In genomic region chr19:49744946-49745381, GRCh38 we compare ENCODE assay signal across 24 cellular contexts. TPM values are rescaled to one million over a fixed set of nuclear protein-coding genes. Genes with fewer than 3 reads are reported as not detected.
"Had no signal": no experiment of that assay in that cellular context is flagged by ENCODE, and none has a peak within 500 bp of the region (broad histone marks: within the 10 kb centered on the region; RNA-seq: fewer than 3 reads in every experiment).

No MANE protein-coding gene starts in this region.

- H3K27me3 ChIP-seq: body of pancreas, foreskin keratinocyte, hepatocyte, left lung, right atrium auricular region, upper lobe of left lung had no signal

- H3K79me2 ChIP-seq: hepatocyte had no signal

- DNase-seq: activated CD4-positive, alpha-beta T cell treated with anti-CD3 and anti-CD28 coated beads, Interleukin-2, amount 10 ng/mL, durations not matched to agents 24 days and 14 days; activated CD8-positive, alpha-beta T cell treated with anti-CD3 and anti-CD28 coated beads, Interleukin-2, amount 10 ng/mL, durations not matched to agents 7 days and 5 days; activated naive CD4-positive, alpha-beta T cell treated with anti-CD3 and anti-CD28 coated beads for 36 hours; activated T-cell treated with anti-CD3 and anti-CD28 coated beads, Interleukin-2, amount 50 U/mL, for 4 hours; body of pancreas; foreskin keratinocyte; left lung; midbrain; stimulated activated CD4-positive, alpha-beta T cell treated with anti-CD3 and anti-CD28 coated beads, Interleukin-4, amount 100 ng/mL, for 1 hour; T-helper 9 cell had no signal

- H3K36me3 ChIP-seq: left lung, prostate gland, right atrium auricular region, thoracic aorta, upper lobe of left lung had no signal

- H3K9me3 ChIP-seq: body of pancreas, left lung, prostate gland, right atrium auricular region, thoracic aorta, upper lobe of left lung had no signal

- H3K4me2 ChIP-seq: hepatocyte had no signal

- H3K4me3 ChIP-seq: body of pancreas, hepatocyte, left lung, prostate gland, right atrium auricular region, skin epidermis, thoracic aorta, upper lobe of left lung had no signal

- ATAC-seq: activated CD8-positive, alpha-beta T cell treated with anti-CD3 and anti-CD28 coated beads, Interleukin-2, amount 10 ng/mL, durations not matched to agents 7 days and 5 days; activated T-cell treated with anti-CD3 and anti-CD28 coated beads, Interleukin-2, amount 50 U/mL, for 4 hours; body of pancreas; foreskin keratinocyte; left lung; stimulated activated effector memory CD8-positive, alpha-beta T cell treated with anti-CD3 and anti-CD28 coated beads, Interleukin-12 subunit alpha, Interleukin-12 subunit beta, amount 100 ng/mL, for 72 hours had no signal

- H3K4me1 ChIP-seq: body of pancreas, foreskin keratinocyte, left lung, prostate gland, right atrium auricular region had no signal

- H3K27ac ChIP-seq: body of pancreas, foreskin keratinocyte, hepatocyte, left lung, prostate gland, right atrium auricular region, skin epidermis, thoracic aorta, upper lobe of left lung had no signal

- H2AFZ ChIP-seq: hepatocyte had no signal

RNA-seq across cellular contexts. Expression of gene TSKS, which starts 18.1 kb away (rescaled TPM):
- total RNA-seq: dermis microvascular lymphatic vessel endothelial cell, epithelial cell of proximal tubule, fibroblast of lung, hepatocyte, kidney epithelial cell, myocyte, osteocyte, thoracic aorta had no signal
- polyA plus RNA-seq: fibroblast of lung, hepatocyte, neural cell had no signal

RNA-seq across cellular contexts. Expression of gene ADM5, which starts 55.6 kb away (rescaled TPM):
- polyA plus RNA-seq: hepatocyte had no signal
